8 cellular contexts compared by ENCODE assay signal in genomic region chr2:205563646-205564045, GRCh38.
DNase-seq lines count a peak whose midpoint lies in the region; ATAC-seq and TF ChIP-seq lines count a peak whose summit lies in the region.

No MANE protein-coding gene starts in this region.

- H3K9me3 Mint-ChIP-seq in Calu3 (ENCODE audit: low read depth, unreplicated experiment) = no peaks in the 10 kb centered on the region

- CTCF ChIA-PET in Calu3 (lab: Charles Lee) = no interaction called here

- H3K27ac Mint-ChIP-seq in Calu3 (ENCODE audit: unreplicated experiment) = no peak overlapping the region

- H3K27me3 Mint-ChIP-seq in Calu3 (ENCODE audit: unreplicated experiment) = no peaks in the 10 kb centered on the region

- WGBS in adrenal gland, 4 donors = 56 to 74% (median 72%) methylated on average over 2 of the region's 2 CpGs

- peak; percentile 66 for ATAC-seq in left lung

- peak; percentile 20 for DNase-seq in Calu3
- no peak for DNase-seq in HFF-Myc (ENCODE audit: extremely low read depth, low read depth)
- peak in 4 of 7 donors; percentile 14 to 34 (median 23) for DNase-seq in adrenal gland
- DNase-seq in left lung = no peak
- no peak for DNase-seq in stimulated activated naive CD4-positive, alpha-beta T cell (lab: John Stamatoyannopoulos, UW)
- DNase-seq in GOT3 (lab: John Stamatoyannopoulos, UW) = no peak
- DNase-seq in activated effector memory CD4-positive, alpha-beta T cell treated with Interleukin-2 at 50 U/mL for 16 hours = no peak
- no peak for DNase-seq in AG08395 (ENCODE audit: low spot score)

- no peaks in the 10 kb centered on the region for H3K36me3 Mint-ChIP-seq in Calu3 (ENCODE audit: insufficient read depth, unreplicated experiment)

- H3K4me1 ChIP-seq in adrenal gland (replicated peaks in 1 of 2) (no peaks in the 10 kb centered on the region), left lung (no peaks in the 10 kb centered on the region)

- H3K9me3 ChIP-seq in adrenal gland (replicated peaks in 1 of 3) (no peaks in the 10 kb centered on the region), left lung (no peaks in the 10 kb centered on the region)

- no peak overlapping the region for H3K4me3 Mint-ChIP-seq in Calu3 (ENCODE audit: low read depth, unreplicated experiment)

- BruUV-seq in Calu3 (replicated peaks; lab: Mats Ljungman, UMichigan) = no TSS peak

- no peak overlapping the region for H3K27ac ChIP-seq in adrenal gland
- no peak overlapping the region for H3K27ac ChIP-seq in left lung

- H3K36me3 ChIP-seq in adrenal gland (replicated peaks in 1 of 2) = no peaks in the 10 kb centered on the region
- H3K36me3 ChIP-seq in left lung = no peaks in the 10 kb centered on the region

- TF ChIP-seq POLR2A in adrenal gland (IDR thresholded peaks at IDR 0.05) = no peak

- H3K4me3 ChIP-seq in HFF-Myc (replicated peaks; ENCODE audit: low read depth, low read length) (no peak overlapping the region), adrenal gland (no peak overlapping the region), left lung (no peak overlapping the region)

- intact Hi-C loops in Calu3 (cut with micrococcal nuclease; ENCODE audit: unreplicated experiment) = no loop called here
- intact Hi-C loops in adrenal gland (cut with DNase I) = no loop called here
- intact Hi-C loops in left lung (cut with DNase I) = no loop called here

- H3K27me3 ChIP-seq in adrenal gland (no peaks in the 10 kb centered on the region), left lung (no peaks in the 10 kb centered on the region)

- H3K4me1 Mint-ChIP-seq in Calu3 (ENCODE audit: low read depth, unreplicated experiment) = no peaks in the 10 kb centered on the region

- peak; percentile 36 for TF ChIP-seq CTCF in Calu3 (IDR thresholded peaks at IDR 0.05; ENCODE audit: unreplicated experiment)
- peak; percentile 45 for TF ChIP-seq CTCF in HFF-Myc (IDR thresholded peaks at IDR 0.05; ENCODE audit: low read depth, low read length, missing control alignments)
- TF ChIP-seq CTCF in adrenal gland (IDR thresholded peaks at IDR 0.05) = peak in 3 of 6 experiments; percentile 11 to 43 (median 32)
- TF ChIP-seq CTCF in left lung (IDR thresholded peaks at IDR 0.05) = peak; percentile 25 to 55

Comparison
In these comparisons a context has a peak if more than half of its experiments do, and no peak if none do; other contexts are left out.
1. DNase-seq: peak in Calu3 (single experiment) and adrenal gland (4 of 7); none in HFF-Myc (single experiment), left lung (0 of 2), stimulated activated naive CD4-positive, alpha-beta T cell (0 of 6), GOT3 (single experiment), activated effector memory CD4-positive, alpha-beta T cell treated with Interleukin-2 at 50 U/mL for 16 hours (single experiment) and AG08395 (single experiment).